In genomic region chrX:57669961-57670360, GRCh38 we compare ENCODE assay signal across 32 cellular contexts. TPM values are rescaled to one million over a fixed set of nuclear protein-coding genes. Genes with fewer than 3 reads are reported as not detected.
"Had no signal": no experiment of that assay in that cellular context is flagged by ENCODE, and none has a peak within 500 bp of the region (broad histone marks: within the 10 kb centered on the region; RNA-seq: fewer than 3 reads in every experiment).

No MANE protein-coding gene starts in this region.

- H3K9me3 ChIP-seq: gastrocnemius medialis, lower lobe of right lung had no signal

- H3K4me1 ChIP-seq: esophagus squamous epithelium, gastrocnemius medialis, heart right ventricle, left lung, lower lobe of right lung had no signal

- H3K36me3 ChIP-seq: esophagus squamous epithelium, gastrocnemius medialis, heart right ventricle, left lung, lower lobe of right lung had no signal

- DNase-seq: cortex of kidney; effector CD8-positive, alpha-beta T cell; effector memory CD8-positive, alpha-beta T cell; endodermal cell; erythroblast; esophagus squamous epithelium; foreskin fibroblast; foreskin melanocyte; gastrocnemius medialis; glutamatergic neuron; head of caudate nucleus; heart right ventricle; hippocampal formation; left cardiac atrium; left lung; left ventricle myocardium superior; lower lobe of right lung; mesenchymal stem cell; mucosa of descending colon; naive B cell; naive thymus-derived CD8-positive, alpha-beta T cell had no signal

- H3K27ac ChIP-seq: epithelial cell of prostate, esophagus squamous epithelium, gastrocnemius medialis, heart right ventricle, left lung, lower lobe of right lung had no signal

- FAIRE-seq: endometrium, islet of Langerhans, keratinocyte had no signal

- ATAC-seq: effector memory CD8-positive, alpha-beta T cell; esophagus mucosa; gastrocnemius medialis; heart right ventricle; left cardiac atrium; left lung; left ventricle myocardium superior; lower lobe of right lung; mucosa of descending colon; naive thymus-derived CD8-positive, alpha-beta T cell had no signal

- H3K4me3 ChIP-seq: esophagus squamous epithelium, gastrocnemius medialis, heart right ventricle, left lung, lower lobe of right lung, mucosa of descending colon had no signal

- H3K27me3 ChIP-seq: esophagus squamous epithelium, gastrocnemius medialis, left lung had no signal

RNA-seq across cellular contexts. Expression of gene NLRP2B, which starts 10.1 kb away (rescaled TPM):
- total RNA-seq: endodermal cell; esophagus mucosa; esophagus squamous epithelium; glomerular endothelial cell; heart right ventricle; kidney epithelial cell; left cardiac atrium; left lung; left ventricle myocardium superior; lower lobe of right lung; lung microvascular endothelial cell; mesenteric fat pad; mesothelial cell of epicardium; myocyte; naive thymus-derived CD8-positive, alpha-beta T cell had no signal
- polyA plus RNA-seq: heart right ventricle; keratinocyte; naive thymus-derived CD8-positive, alpha-beta T cell had no signal
